18 cellular contexts compared by ENCODE assay signal in the genomic region with DNA sequence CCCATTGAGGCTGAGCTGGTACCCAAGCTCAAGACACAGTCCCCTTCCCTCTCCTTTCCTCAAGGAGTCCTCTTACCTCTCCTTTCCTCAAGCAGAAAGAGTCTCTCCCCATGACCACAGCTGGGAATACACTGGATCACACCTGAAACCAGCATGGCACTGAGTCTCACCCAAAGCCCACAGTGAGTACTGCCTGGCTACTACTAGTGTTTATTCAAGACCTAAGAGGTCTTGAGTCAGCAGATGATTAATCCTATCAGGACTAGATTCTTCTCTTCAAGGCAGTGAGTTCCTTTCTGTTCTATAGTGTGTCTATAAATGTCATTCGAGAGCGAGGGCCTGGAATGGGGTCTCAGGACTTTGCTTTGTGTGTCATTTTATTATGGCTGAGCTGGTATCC.
A peak's percentile ranks its signal among the peaks of the same experiment; 100 is the strongest.
DNase-seq lines count a peak whose midpoint lies in the region; ATAC-seq, FAIRE-seq and TF ChIP-seq lines count a peak whose summit lies in the region.
"Had no signal": no experiment of that assay in that cellular context is flagged by ENCODE, and none has a peak within 500 bp of the region (broad histone marks: within the 10 kb centered on the region; RNA-seq: fewer than 3 reads in every experiment).

No MANE protein-coding gene starts in this region.

- DNase-seq in H54 (ENCODE audit: insufficient read length, low spot score), result no peak
- peak; percentile 42 for DNase-seq in RPMI7951 (ENCODE audit: low read depth)
- DNase-seq in foreskin fibroblast, result peak; percentile 3 to 42
- no peak for DNase-seq in occipital lobe (lab: John Stamatoyannopoulos, UW)
- no peak for DNase-seq in stimulated activated effector memory CD8-positive, alpha-beta T cell treated with anti-CD3 and anti-CD28 coated beads, Interleukin-12 subunit alpha, Interleukin-12 subunit beta, amount 100 ng/mL, for 72 hours (ENCODE audit: low spot score in 2 of 2)
- DNase-seq: NCI-H1417, NCI-H2029, NCI-H2171 treated with DMSO at 0.1 percent for 48 hours, NCI-H82, SIG-M5 had no signal

- H3K36me3 Mint-ChIP-seq in stimulated activated memory B cell treated with anti-CD40 and anti-IgM and Interleukin-4, amounts not matched to agents 10 μg/mL and 1 μg/mL and 100 μg/mL, for 72 hours, result no peaks in the 10 kb centered on the region
- no peaks in the 10 kb centered on the region for H3K36me3 Mint-ChIP-seq in stimulated activated effector memory CD8-positive, alpha-beta T cell treated with anti-CD3 and anti-CD28 coated beads, Interleukin-12 subunit alpha, Interleukin-12 subunit beta, amount 100 ng/mL, for 72 hours

- H3K9me3 Mint-ChIP-seq in stimulated activated memory B cell treated with anti-CD40 and anti-IgM and Interleukin-4, amounts not matched to agents 10 μg/mL and 1 μg/mL and 100 μg/mL, for 72 hours, result no peaks in the 10 kb centered on the region
- no peaks in the 10 kb centered on the region for H3K9me3 Mint-ChIP-seq in stimulated activated effector memory CD8-positive, alpha-beta T cell treated with anti-CD3 and anti-CD28 coated beads, Interleukin-12 subunit alpha, Interleukin-12 subunit beta, amount 100 ng/mL, for 72 hours

- H3K4me3 Mint-ChIP-seq in stimulated activated memory B cell treated with anti-CD40 and anti-IgM and Interleukin-4, amounts not matched to agents 10 μg/mL and 1 μg/mL and 100 μg/mL, for 72 hours, result no peak overlapping the region
- H3K4me3 Mint-ChIP-seq in stimulated activated effector memory CD8-positive, alpha-beta T cell treated with anti-CD3 and anti-CD28 coated beads, Interleukin-12 subunit alpha, Interleukin-12 subunit beta, amount 100 ng/mL, for 72 hours, result no peak overlapping the region
- H3K4me3 Mint-ChIP-seq: GM23338 had no signal

- no peak for TF ChIP-seq CTCF in foreskin fibroblast (IDR thresholded peaks at IDR 0.05; ENCODE audit: low read depth, low read length)

- peak; percentile 66 for FAIRE-seq in H54 (lab: Jason Lieb, UNC)
- FAIRE-seq: G401.6, GM12891, GM19239, HepG2, RCC 7860 had no signal

- no peak overlapping the region for H3K27ac Mint-ChIP-seq in stimulated activated memory B cell treated with anti-CD40 and anti-IgM and Interleukin-4, amounts not matched to agents 10 μg/mL and 1 μg/mL and 100 μg/mL, for 72 hours
- H3K27ac Mint-ChIP-seq in stimulated activated effector memory CD8-positive, alpha-beta T cell treated with anti-CD3 and anti-CD28 coated beads, Interleukin-12 subunit alpha, Interleukin-12 subunit beta, amount 100 ng/mL, for 72 hours, result no peak overlapping the region
- H3K27ac Mint-ChIP-seq: GM23338 had no signal

- no peak overlapping the region for H3K4me3 ChIP-seq in foreskin fibroblast (ENCODE audit: low read depth in 1 of 2, low read length in 2 of 2)
- H3K4me3 ChIP-seq: GM23338 had no signal

- H3K27me3 Mint-ChIP-seq in stimulated activated memory B cell treated with anti-CD40 and anti-IgM and Interleukin-4, amounts not matched to agents 10 μg/mL and 1 μg/mL and 100 μg/mL, for 72 hours, result peaks cover 11% of the 10 kb centered on the region

- ATAC-seq in stimulated activated memory B cell treated with anti-CD40 and anti-IgM and Interleukin-4, amounts not matched to agents 10 μg/mL and 1 μg/mL and 100 μg/mL, for 72 hours, result peak; percentile 20
- ATAC-seq in stimulated activated effector memory CD8-positive, alpha-beta T cell treated with anti-CD3 and anti-CD28 coated beads, Interleukin-12 subunit alpha, Interleukin-12 subunit beta, amount 100 ng/mL, for 72 hours, result no peak
- no peak for ATAC-seq in GM19463 (IDR thresholded peaks at IDR 0.05; ENCODE audit: unreplicated experiment)
- ATAC-seq: GM23338, HepG2 had no signal

- TF ChIP-seq POLR2A in H54 (IDR thresholded peaks at IDR 0.05; ENCODE audit: low read depth, low read length), result no peak

- H3K4me1 Mint-ChIP-seq in stimulated activated memory B cell treated with anti-CD40 and anti-IgM and Interleukin-4, amounts not matched to agents 10 μg/mL and 1 μg/mL and 100 μg/mL, for 72 hours, result no peaks in the 10 kb centered on the region
- H3K4me1 Mint-ChIP-seq in stimulated activated effector memory CD8-positive, alpha-beta T cell treated with anti-CD3 and anti-CD28 coated beads, Interleukin-12 subunit alpha, Interleukin-12 subunit beta, amount 100 ng/mL, for 72 hours, result no peaks in the 10 kb centered on the region
- H3K4me1 Mint-ChIP-seq: GM23338 had no signal

Comparison
In these comparisons a context has a peak if more than half of its experiments do, and no peak if none do; other contexts are left out.
1. DNase-seq: peak in RPMI7951 (single experiment) and foreskin fibroblast (2 of 2); none in H54 (single experiment), occipital lobe (single experiment) and stimulated activated effector memory CD8-positive, alpha-beta T cell treated with anti-CD3 and anti-CD28 coated beads, Interleukin-12 subunit alpha, Interleukin-12 subunit beta, amount 100 ng/mL, for 72 hours (0 of 2).